Comparison of ENCODE assay signal across 1 cellular context in genomic region chr21:37367758-37368535, GRCh38.
TF ChIP-seq lines count a peak whose summit lies in the region.

No MANE protein-coding gene starts in this region.

TF ChIP-seq in K562, 482 proteins besides CTCF, POLR2A, EP300 and RAD21 (continued from another document and continues in another):
- TF ChIP-seq ETV5 (CRISPR knock-in tag; IDR thresholded peaks at IDR 0.05; ENCODE audit: low read depth) (no peak), NKRF (IDR thresholded peaks at IDR 0.05; ENCODE audit: borderline replicate concordance) (0 out of 2 replicates have a peak, but pooled peaks have one; percentile 40), ZNF75A (CRISPR knock-in tag; IDR thresholded peaks at IDR 0.05) (no peak), ZNF12 (CRISPR knock-in tag; IDR thresholded peaks at IDR 0.05) (no peak), ZNF282 (CRISPR knock-in tag; IDR thresholded peaks at IDR 0.05) (no peak), PRPF4 (IDR thresholded peaks at IDR 0.05; ENCODE audit: insufficient read depth, low read depth, low read length, poor library complexity, severe bottlenecking) (no peak), DPF2 (IDR thresholded peaks at IDR 0.05) (no peak), XRCC3 (IDR thresholded peaks at IDR 0.05) (no peak), NR3C1 (CRISPR knock-in tag; IDR thresholded peaks at IDR 0.05) (no peak), RCOR1 (IDR thresholded peaks at IDR 0.05; ENCODE audit: borderline replicate concordance in 1 of 2, low read depth in 2 of 2, low read length in 2 of 2) (no peak), MAFG (tag; conservative IDR thresholded peaks at IDR 0.05) (no peak), KLF10 (CRISPR knock-in tag; IDR thresholded peaks at IDR 0.05) (no peak), FOXJ2 (tag; IDR thresholded peaks at IDR 0.05) (no peak), FUS (optimal IDR thresholded peaks at IDR 0.05; ENCODE audit: low read depth, low read length) (no peak), RBFOX2 (IDR thresholded peaks at IDR 0.05; ENCODE audit: low read depth, low read length) (peak; percentile 67), TAF1 (IDR thresholded peaks at IDR 0.05; ENCODE audit: control insufficient read depth, extremely low read depth, insufficient read depth, low read length, severe bottlenecking) (peak; percentile 70), MTF1 (CRISPR knock-in tag; IDR thresholded peaks at IDR 0.05; ENCODE audit: borderline replicate concordance) (no peak), RNF219 (CRISPR knock-in tag; IDR thresholded peaks at IDR 0.05) (no peak), ELK1 (CRISPR knock-in tag; IDR thresholded peaks at IDR 0.05) (no peak), ZNF518B (CRISPR knock-in tag; IDR thresholded peaks at IDR 0.05) (no peak), FOXJ3 (CRISPR knock-in tag; IDR thresholded peaks at IDR 0.05) (no peak), GTF2E2 (tag; IDR thresholded peaks at IDR 0.05) (no peak), SRSF1 (IDR thresholded peaks at IDR 0.05; ENCODE audit: low read depth, low read length) (no peak), SMAD2 (IDR thresholded peaks at IDR 0.05; ENCODE audit: low read depth, low read length) (no peak), RBM14 (IDR thresholded peaks at IDR 0.05; ENCODE audit: borderline replicate concordance, insufficient read depth, low read depth, low read length) (0 out of 2 replicates have a peak, but pooled peaks have one; percentile 59), SPI1 (IDR thresholded peaks at IDR 0.05; ENCODE audit: borderline replicate concordance, low read depth, low read length) (no peak), GMEB1 (CRISPR knock-in tag; IDR thresholded peaks at IDR 0.05) (no peak), SMARCA5 (IDR thresholded peaks at IDR 0.05) (no peak), SIX5 (IDR thresholded peaks at IDR 0.05; ENCODE audit: borderline replicate concordance in 1 of 2, insufficient read depth in 1 of 2, low read depth in 1 of 2, low read length in 2 of 2) (no peak), KAT7 (CRISPR knock-in tag; IDR thresholded peaks at IDR 0.05; ENCODE audit: borderline replicate concordance) (peak; percentile 46; the same call in 1 of the 2 replicates), NR0B1 (IDR thresholded peaks at IDR 0.05; ENCODE audit: partially characterized antibody) (no peak), HMGN3 (IDR thresholded peaks at IDR 0.05; ENCODE audit: borderline replicate concordance, extremely low read depth, insufficient read length, low read depth, low read length) (peak; percentile 53), HSF4 (CRISPR knock-in tag; IDR thresholded peaks at IDR 0.05; ENCODE audit: borderline replicate concordance) (no peak)
- TF ChIP-seq, protein P1, sequence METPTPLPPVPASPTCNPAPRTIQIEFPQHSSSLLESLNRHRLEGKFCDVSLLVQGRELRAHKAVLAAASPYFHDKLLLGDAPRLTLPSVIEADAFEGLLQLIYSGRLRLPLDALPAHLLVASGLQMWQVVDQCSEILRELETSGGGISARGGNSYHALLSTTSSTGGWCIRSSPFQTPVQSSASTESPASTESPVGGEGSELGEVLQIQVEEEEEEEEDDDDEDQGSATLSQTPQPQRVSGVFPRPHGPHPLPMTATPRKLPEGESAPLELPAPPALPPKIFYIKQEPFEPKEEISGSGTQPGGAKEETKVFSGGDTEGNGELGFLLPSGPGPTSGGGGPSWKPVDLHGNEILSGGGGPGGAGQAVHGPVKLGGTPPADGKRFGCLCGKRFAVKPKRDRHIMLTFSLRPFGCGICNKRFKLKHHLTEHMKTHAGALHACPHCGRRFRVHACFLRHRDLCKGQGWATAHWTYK (CRISPR knock-in tag; IDR thresholded peaks at IDR 0.05), result no peak
- TF ChIP-seq, protein P2, sequence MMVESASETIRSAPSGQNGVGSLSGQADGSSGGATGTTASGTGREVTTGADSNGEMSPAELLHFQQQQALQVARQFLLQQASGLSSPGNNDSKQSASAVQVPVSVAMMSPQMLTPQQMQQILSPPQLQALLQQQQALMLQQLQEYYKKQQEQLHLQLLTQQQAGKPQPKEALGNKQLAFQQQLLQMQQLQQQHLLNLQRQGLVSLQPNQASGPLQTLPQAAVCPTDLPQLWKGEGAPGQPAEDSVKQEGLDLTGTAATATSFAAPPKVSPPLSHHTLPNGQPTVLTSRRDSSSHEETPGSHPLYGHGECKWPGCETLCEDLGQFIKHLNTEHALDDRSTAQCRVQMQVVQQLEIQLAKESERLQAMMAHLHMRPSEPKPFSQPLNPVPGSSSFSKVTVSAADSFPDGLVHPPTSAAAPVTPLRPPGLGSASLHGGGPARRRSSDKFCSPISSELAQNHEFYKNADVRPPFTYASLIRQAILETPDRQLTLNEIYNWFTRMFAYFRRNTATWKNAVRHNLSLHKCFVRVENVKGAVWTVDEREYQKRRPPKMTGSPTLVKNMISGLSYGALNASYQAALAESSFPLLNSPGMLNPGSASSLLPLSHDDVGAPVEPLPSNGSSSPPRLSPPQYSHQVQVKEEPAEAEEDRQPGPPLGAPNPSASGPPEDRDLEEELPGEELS (CRISPR knock-in tag; IDR thresholded peaks at IDR 0.05; ENCODE audit: borderline replicate concordance), result no peak
- TF ChIP-seq, protein P3, sequence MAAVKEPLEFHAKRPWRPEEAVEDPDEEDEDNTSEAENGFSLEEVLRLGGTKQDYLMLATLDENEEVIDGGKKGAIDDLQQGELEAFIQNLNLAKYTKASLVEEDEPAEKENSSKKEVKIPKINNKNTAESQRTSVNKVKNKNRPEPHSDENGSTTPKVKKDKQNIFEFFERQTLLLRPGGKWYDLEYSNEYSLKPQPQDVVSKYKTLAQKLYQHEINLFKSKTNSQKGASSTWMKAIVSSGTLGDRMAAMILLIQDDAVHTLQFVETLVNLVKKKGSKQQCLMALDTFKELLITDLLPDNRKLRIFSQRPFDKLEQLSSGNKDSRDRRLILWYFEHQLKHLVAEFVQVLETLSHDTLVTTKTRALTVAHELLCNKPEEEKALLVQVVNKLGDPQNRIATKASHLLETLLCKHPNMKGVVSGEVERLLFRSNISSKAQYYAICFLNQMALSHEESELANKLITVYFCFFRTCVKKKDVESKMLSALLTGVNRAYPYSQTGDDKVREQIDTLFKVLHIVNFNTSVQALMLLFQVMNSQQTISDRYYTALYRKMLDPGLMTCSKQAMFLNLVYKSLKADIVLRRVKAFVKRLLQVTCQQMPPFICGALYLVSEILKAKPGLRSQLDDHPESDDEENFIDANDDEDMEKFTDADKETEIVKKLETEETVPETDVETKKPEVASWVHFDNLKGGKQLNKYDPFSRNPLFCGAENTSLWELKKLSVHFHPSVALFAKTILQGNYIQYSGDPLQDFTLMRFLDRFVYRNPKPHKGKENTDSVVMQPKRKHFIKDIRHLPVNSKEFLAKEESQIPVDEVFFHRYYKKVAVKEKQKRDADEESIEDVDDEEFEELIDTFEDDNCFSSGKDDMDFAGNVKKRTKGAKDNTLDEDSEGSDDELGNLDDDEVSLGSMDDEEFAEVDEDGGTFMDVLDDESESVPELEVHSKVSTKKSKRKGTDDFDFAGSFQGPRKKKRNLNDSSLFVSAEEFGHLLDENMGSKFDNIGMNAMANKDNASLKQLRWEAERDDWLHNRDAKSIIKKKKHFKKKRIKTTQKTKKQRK (IDR thresholded peaks at IDR 0.05; ENCODE audit: borderline replicate concordance, low read depth, low read length), result no peak
- TF ChIP-seq, protein P4, sequence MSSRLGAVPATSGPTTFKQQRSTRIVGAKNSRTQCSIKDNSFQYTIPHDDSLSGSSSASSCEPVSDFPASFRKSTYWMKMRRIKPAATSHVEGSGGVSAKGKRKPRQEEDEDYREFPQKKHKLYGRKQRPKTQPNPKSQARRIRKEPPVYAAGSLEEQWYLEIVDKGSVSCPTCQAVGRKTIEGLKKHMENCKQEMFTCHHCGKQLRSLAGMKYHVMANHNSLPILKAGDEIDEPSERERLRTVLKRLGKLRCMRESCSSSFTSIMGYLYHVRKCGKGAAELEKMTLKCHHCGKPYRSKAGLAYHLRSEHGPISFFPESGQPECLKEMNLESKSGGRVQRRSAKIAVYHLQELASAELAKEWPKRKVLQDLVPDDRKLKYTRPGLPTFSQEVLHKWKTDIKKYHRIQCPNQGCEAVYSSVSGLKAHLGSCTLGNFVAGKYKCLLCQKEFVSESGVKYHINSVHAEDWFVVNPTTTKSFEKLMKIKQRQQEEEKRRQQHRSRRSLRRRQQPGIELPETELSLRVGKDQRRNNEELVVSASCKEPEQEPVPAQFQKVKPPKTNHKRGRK (tag; IDR thresholded peaks at IDR 0.05), result no peak
- TF ChIP-seq, protein P5, sequence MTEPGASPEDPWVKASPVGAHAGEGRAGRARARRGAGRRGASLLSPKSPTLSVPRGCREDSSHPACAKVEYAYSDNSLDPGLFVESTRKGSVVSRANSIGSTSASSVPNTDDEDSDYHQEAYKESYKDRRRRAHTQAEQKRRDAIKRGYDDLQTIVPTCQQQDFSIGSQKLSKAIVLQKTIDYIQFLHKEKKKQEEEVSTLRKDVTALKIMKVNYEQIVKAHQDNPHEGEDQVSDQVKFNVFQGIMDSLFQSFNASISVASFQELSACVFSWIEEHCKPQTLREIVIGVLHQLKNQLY (CRISPR knock-in tag; conservative IDR thresholded peaks at IDR 0.05), result no peak
